1 cellular context compared by ENCODE assay signal in the genomic region with DNA sequence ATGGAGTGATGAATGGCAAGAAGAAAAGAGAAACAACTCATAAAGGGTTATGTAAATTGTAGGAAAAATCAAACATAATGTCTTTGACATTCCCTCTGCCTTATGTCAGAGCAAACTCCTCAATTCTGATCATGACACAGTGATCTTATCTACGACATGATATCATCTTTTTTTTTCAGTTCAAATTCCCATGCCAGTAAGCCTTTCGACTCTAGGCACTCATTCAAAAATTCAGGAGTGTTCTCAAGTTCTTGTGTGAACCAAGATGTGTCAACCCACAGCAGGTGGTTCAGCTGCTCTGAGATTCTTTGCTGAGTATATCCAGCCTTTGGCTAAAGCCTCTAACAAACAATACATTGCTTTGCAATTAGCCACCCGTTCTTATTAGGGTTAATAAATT.
A peak's percentile ranks its signal among the peaks of the same experiment; 100 is the strongest.
TF ChIP-seq lines count a peak whose summit lies in the region.

No MANE protein-coding gene starts in this region.

TF ChIP-seq in SK-N-SH treated with all-trans-retinoic acid at 6 μM for 48 hours, 23 proteins besides CTCF, POLR2A, EP300 and RAD21 (continued from another document):
- TF ChIP-seq, protein P1, sequence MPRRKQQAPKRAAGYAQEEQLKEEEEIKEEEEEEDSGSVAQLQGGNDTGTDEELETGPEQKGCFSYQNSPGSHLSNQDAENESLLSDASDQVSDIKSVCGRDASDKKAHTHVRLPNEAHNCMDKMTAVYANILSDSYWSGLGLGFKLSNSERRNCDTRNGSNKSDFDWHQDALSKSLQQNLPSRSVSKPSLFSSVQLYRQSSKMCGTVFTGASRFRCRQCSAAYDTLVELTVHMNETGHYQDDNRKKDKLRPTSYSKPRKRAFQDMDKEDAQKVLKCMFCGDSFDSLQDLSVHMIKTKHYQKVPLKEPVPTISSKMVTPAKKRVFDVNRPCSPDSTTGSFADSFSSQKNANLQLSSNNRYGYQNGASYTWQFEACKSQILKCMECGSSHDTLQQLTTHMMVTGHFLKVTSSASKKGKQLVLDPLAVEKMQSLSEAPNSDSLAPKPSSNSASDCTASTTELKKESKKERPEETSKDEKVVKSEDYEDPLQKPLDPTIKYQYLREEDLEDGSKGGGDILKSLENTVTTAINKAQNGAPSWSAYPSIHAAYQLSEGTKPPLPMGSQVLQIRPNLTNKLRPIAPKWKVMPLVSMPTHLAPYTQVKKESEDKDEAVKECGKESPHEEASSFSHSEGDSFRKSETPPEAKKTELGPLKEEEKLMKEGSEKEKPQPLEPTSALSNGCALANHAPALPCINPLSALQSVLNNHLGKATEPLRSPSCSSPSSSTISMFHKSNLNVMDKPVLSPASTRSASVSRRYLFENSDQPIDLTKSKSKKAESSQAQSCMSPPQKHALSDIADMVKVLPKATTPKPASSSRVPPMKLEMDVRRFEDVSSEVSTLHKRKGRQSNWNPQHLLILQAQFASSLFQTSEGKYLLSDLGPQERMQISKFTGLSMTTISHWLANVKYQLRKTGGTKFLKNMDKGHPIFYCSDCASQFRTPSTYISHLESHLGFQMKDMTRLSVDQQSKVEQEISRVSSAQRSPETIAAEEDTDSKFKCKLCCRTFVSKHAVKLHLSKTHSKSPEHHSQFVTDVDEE (CRISPR knock-in tag; IDR thresholded peaks at IDR 0.05), result no peak
- TF ChIP-seq, protein P2, sequence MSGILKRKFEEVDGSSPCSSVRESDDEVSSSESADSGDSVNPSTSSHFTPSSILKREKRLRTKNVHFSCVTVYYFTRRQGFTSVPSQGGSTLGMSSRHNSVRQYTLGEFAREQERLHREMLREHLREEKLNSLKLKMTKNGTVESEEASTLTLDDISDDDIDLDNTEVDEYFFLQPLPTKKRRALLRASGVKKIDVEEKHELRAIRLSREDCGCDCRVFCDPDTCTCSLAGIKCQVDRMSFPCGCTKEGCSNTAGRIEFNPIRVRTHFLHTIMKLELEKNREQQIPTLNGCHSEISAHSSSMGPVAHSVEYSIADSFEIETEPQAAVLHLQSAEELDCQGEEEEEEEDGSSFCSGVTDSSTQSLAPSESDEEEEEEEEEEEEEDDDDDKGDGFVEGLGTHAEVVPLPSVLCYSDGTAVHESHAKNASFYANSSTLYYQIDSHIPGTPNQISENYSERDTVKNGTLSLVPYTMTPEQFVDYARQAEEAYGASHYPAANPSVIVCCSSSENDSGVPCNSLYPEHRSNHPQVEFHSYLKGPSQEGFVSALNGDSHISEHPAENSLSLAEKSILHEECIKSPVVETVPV (CRISPR knock-in tag; IDR thresholded peaks at IDR 0.05), result no peak
- TF ChIP-seq ZC3H10 (CRISPR knock-in tag; IDR thresholded peaks at IDR 0.05) (peak; percentile 61; the same call in 1 of the 2 replicates), BACH2 (CRISPR knock-in tag; IDR thresholded peaks at IDR 0.05; ENCODE audit: borderline replicate concordance) (no peak), ZFP30 (CRISPR knock-in tag; IDR thresholded peaks at IDR 0.05) (no peak), CSDC2 (CRISPR knock-in tag; IDR thresholded peaks at IDR 0.05) (no peak), TOX (CRISPR knock-in tag; IDR thresholded peaks at IDR 0.05; ENCODE audit: borderline replicate concordance) (peak; percentile 60; the same call in 1 of the 2 replicates), ISL1 (CRISPR knock-in tag; IDR thresholded peaks at IDR 0.05) (peak; percentile 91)
- TF ChIP-seq, protein P3, sequence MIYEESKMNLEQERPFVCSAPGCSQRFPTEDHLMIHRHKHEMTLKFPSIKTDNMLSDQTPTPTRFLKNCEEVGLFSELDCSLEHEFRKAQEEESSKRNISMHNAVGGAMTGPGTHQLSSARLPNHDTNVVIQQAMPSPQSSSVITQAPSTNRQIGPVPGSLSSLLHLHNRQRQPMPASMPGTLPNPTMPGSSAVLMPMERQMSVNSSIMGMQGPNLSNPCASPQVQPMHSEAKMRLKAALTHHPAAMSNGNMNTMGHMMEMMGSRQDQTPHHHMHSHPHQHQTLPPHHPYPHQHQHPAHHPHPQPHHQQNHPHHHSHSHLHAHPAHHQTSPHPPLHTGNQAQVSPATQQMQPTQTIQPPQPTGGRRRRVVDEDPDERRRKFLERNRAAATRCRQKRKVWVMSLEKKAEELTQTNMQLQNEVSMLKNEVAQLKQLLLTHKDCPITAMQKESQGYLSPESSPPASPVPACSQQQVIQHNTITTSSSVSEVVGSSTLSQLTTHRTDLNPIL (CRISPR knock-in tag; IDR thresholded peaks at IDR 0.05; ENCODE audit: low read depth), result no peak
TF ChIP-seq in SK-N-SH treated with all-trans-retinoic acid at 6 μM for 48 hours: peak in this region for 6.
